In genomic region chr10:69325637-69326523, GRCh38 we compare ENCODE assay signal across 8 cellular contexts. TPM values are rescaled to one million over a fixed set of nuclear protein-coding genes. Genes with fewer than 3 reads are reported as not detected.
A peak's percentile ranks its signal among the peaks of the same experiment; 100 is the strongest.
DNase-seq lines count a peak whose midpoint lies in the region; ATAC-seq and TF ChIP-seq lines count a peak whose summit lies in the region.
"Not testable (repeated sequence)": the region's sequence is repeated elsewhere in the genome, so short reads cannot be mapped to it uniquely, and the experiment has no call there.

No MANE protein-coding gene starts in this region.

- not testable (repeated sequence) for H3K23ac ChIP-seq in mesenchymal stem cell (ENCODE audit: low read length in 2 of 2)

- not testable (repeated sequence) for H3K4ac ChIP-seq in mesenchymal stem cell (ENCODE audit: low read depth in 1 of 2, low read length in 2 of 2)

- not testable (repeated sequence) for H3K9me3 Mint-ChIP-seq in CD4-positive, alpha-beta T cell; HFFc6; activated CD4-positive, alpha-beta T cell treated with anti-CD3 and anti-CD28 coated beads for 36 hours (ENCODE audit: low read depth); MCF 10A (ENCODE audit: unreplicated experiment)

- H3K79me2 ChIP-seq in smooth muscle cell (ENCODE audit: low read depth) = peaks cover 89% of the 10 kb centered on the region

- not testable (repeated sequence) for H3K27me3 Mint-ChIP-seq in CD4-positive, alpha-beta T cell; HFFc6 (ENCODE audit: insufficient read depth); activated CD4-positive, alpha-beta T cell treated with anti-CD3 and anti-CD28 coated beads for 36 hours; MCF 10A (ENCODE audit: insufficient read depth, unreplicated experiment)

- not testable (repeated sequence) for BruUV-seq in MCF 10A (replicated peaks; lab: Mats Ljungman, UMichigan)

- H3K36me3 ChIP-seq in mesenchymal stem cell (ENCODE audit: control insufficient read depth in 1 of 2, insufficient read depth in 2 of 2, low read depth in 1 of 2, low read length in 2 of 2) = peaks cover 3 to 15% of the 10 kb centered on the region in 2 experiments
- H3K36me3 ChIP-seq in smooth muscle cell (ENCODE audit: low read depth) = not testable (repeated sequence)

- not testable (repeated sequence) for DNase-seq in CD4-positive, alpha-beta T cell; HFFc6; activated CD4-positive, alpha-beta T cell treated with anti-CD3 and anti-CD28 coated beads for 36 hours; smooth muscle cell (lab: John Stamatoyannopoulos, UW; ENCODE audit: unreplicated experiment)
- DNase-seq in NCI-H2227 treated with DMSO at 0.1 percent for 48 hours (lab: John Stamatoyannopoulos, UW) (peak; percentile 39), MCF 10A (ENCODE audit: unreplicated experiment) (peak; percentile 66), foreskin melanocyte (peak; percentile 45), mesenchymal stem cell (peak; percentile 64)

- not testable (repeated sequence) for H3K36me3 Mint-ChIP-seq in CD4-positive, alpha-beta T cell (ENCODE audit: low read depth)
- H3K36me3 Mint-ChIP-seq in HFFc6 (ENCODE audit: low read depth) (peaks cover 26% of the 10 kb centered on the region), MCF 10A (ENCODE audit: insufficient read depth, unreplicated experiment) (peaks cover 18% of the 10 kb centered on the region)
- peaks cover 37% of the 10 kb centered on the region for H3K36me3 Mint-ChIP-seq in activated CD4-positive, alpha-beta T cell treated with anti-CD3 and anti-CD28 coated beads for 36 hours (ENCODE audit: low read depth)

- POLR2A ChIA-PET in CD4-positive, alpha-beta T cell (lab: Charles Lee) = not testable (repeated sequence)
- POLR2A ChIA-PET in activated CD4-positive, alpha-beta T cell treated with anti-CD3 and anti-CD28 coated beads for 36 hours (lab: Charles Lee) = interaction anchor here (1.2 kb wide), 1 partner anchor 11 kb away, joined by 3 read pairs; no protein-coding TSS in a partner anchor
- POLR2A ChIA-PET in MCF 10A (lab: Yijun Ruan, JAX) = interaction anchor here (0.9 to 13.3 kb wide), 8 partner anchors 8 to 81 kb away, joined by 3 to 282 read pairs (median 9); no protein-coding TSS in a partner anchor

- intact Hi-C loops in CD4-positive, alpha-beta T cell (cut with DNase I, micrococcal nuclease); activated CD4-positive, alpha-beta T cell treated with anti-CD3 and anti-CD28 coated beads for 36 hours (cut with DNase I, micrococcal nuclease); MCF 10A (cut with micrococcal nuclease): not testable (repeated sequence)

- peaks cover 86% of the 10 kb centered on the region for H3K4me1 Mint-ChIP-seq in CD4-positive, alpha-beta T cell (ENCODE audit: low read depth)
- H3K4me1 Mint-ChIP-seq in HFFc6 (ENCODE audit: low read depth) (peaks cover 76% of the 10 kb centered on the region), MCF 10A (ENCODE audit: insufficient read depth, unreplicated experiment) (peaks cover 42% of the 10 kb centered on the region)
- peaks cover 78% of the 10 kb centered on the region for H3K4me1 Mint-ChIP-seq in activated CD4-positive, alpha-beta T cell treated with anti-CD3 and anti-CD28 coated beads for 36 hours

- peaks cover 12% of the 10 kb centered on the region for H3K79me1 ChIP-seq in mesenchymal stem cell (replicated peaks; ENCODE audit: low read length, poor library complexity, severe bottlenecking)

- H3K27me3 ChIP-seq in CD4-positive, alpha-beta T cell (ENCODE audit: control insufficient read depth, insufficient read depth, low read length); mesenchymal stem cell (ENCODE audit: control insufficient read depth in 1 of 2, insufficient read depth in 1 of 2, low read length in 2 of 2); smooth muscle cell (ENCODE audit: low read depth): not testable (repeated sequence)

- not testable (repeated sequence) for H2BK12ac ChIP-seq in mesenchymal stem cell (ENCODE audit: low read length in 2 of 2)

- H2BK120ac ChIP-seq in mesenchymal stem cell (ENCODE audit: low read depth, low read length) = not testable (repeated sequence)

- not testable (repeated sequence) for H2BK15ac ChIP-seq in mesenchymal stem cell (ENCODE audit: low read depth, poor library complexity, severe bottlenecking)

- peak overlapping the region; percentile 72 for H3K4me3 Mint-ChIP-seq in CD4-positive, alpha-beta T cell
- H3K4me3 Mint-ChIP-seq in HFFc6; activated CD4-positive, alpha-beta T cell treated with anti-CD3 and anti-CD28 coated beads for 36 hours: not testable (repeated sequence)
- H3K4me3 Mint-ChIP-seq in MCF 10A (ENCODE audit: unreplicated experiment) = peak overlapping the region; percentile 50

- 40% methylated on average over 18 of the region's 24 CpGs for WGBS in mesenchymal stem cell
- WGBS in smooth muscle cell (ENCODE audit: low lambda C conversion rate) = 26% methylated on average over 24 of the region's 24 CpGs

- not testable (repeated sequence) for H3K27ac ChIP-seq in CD4-positive, alpha-beta T cell (ENCODE audit: low read depth, low read length)
- H3K27ac ChIP-seq in mesenchymal stem cell (ENCODE audit: low read length, poor library complexity, severe bottlenecking) (peak overlapping the region; percentile 60), smooth muscle cell (ENCODE audit: low read depth) (peak overlapping the region; percentile 88)

- H3K18ac ChIP-seq in mesenchymal stem cell (ENCODE audit: low read depth in 1 of 2, low read length in 2 of 2) = peak overlapping the region in 1 of 2 experiments; percentile 42

- H4K20me1 ChIP-seq in smooth muscle cell (ENCODE audit: low read depth) = peaks cover 96% of the 10 kb centered on the region

- peak overlapping the region; percentile 8 for H3K4me2 ChIP-seq in mesenchymal stem cell (ENCODE audit: low read length, poor library complexity, severe bottlenecking)
- H3K4me2 ChIP-seq in smooth muscle cell = peak overlapping the region; percentile 82

- H3K9me3 ChIP-seq in CD4-positive, alpha-beta T cell (ENCODE audit: control insufficient read depth, low read length); mesenchymal stem cell (ENCODE audit: control insufficient read depth, low read length); smooth muscle cell (replicated peaks; ENCODE audit: low read depth): not testable (repeated sequence)

- ATAC-seq in CD4-positive, alpha-beta T cell (ENCODE audit: poor library complexity); activated CD4-positive, alpha-beta T cell treated with anti-CD3 and anti-CD28 coated beads for 36 hours: not testable (repeated sequence)

- not testable (repeated sequence) for H4K8ac ChIP-seq in mesenchymal stem cell (ENCODE audit: low read length)

- TF ChIP-seq CTCF in CD4-positive, alpha-beta T cell (IDR thresholded peaks at IDR 0.05); HFFc6 (IDR thresholded peaks at IDR 0.05); MCF 10A (IDR thresholded peaks at IDR 0.05; ENCODE audit: unreplicated experiment); smooth muscle cell (IDR thresholded peaks at IDR 0.05; ENCODE audit: borderline replicate concordance, insufficient read depth, poor library complexity, severe bottlenecking): not testable (repeated sequence)

- H3K4me1 ChIP-seq in mesenchymal stem cell (ENCODE audit: control insufficient read depth, insufficient read depth, low read depth, low read length) = peaks cover 21% of the 10 kb centered on the region
- H3K4me1 ChIP-seq in smooth muscle cell (ENCODE audit: low read depth) = peaks cover 30% of the 10 kb centered on the region

- H4K91ac ChIP-seq in mesenchymal stem cell (ENCODE audit: low read length) = not testable (repeated sequence)

- H2BK5ac ChIP-seq in mesenchymal stem cell (ENCODE audit: low read depth, low read length, poor library complexity, severe bottlenecking) = not testable (repeated sequence)

- peak overlapping the region; percentile 33 for H2AK5ac ChIP-seq in mesenchymal stem cell (ENCODE audit: low read length, severe bottlenecking)

- peaks cover 34% of the 10 kb centered on the region for H3F3A ChIP-seq in smooth muscle cell (ENCODE audit: low read depth)

- H3K9ac ChIP-seq in mesenchymal stem cell (ENCODE audit: low read length) (peak overlapping the region; percentile 44), smooth muscle cell (ENCODE audit: low read depth) (peak overlapping the region; percentile 59)

- H2AFZ ChIP-seq in mesenchymal stem cell (ENCODE audit: low read depth, low read length); smooth muscle cell (ENCODE audit: low read depth): not testable (repeated sequence)

- peak overlapping the region; percentile 87 for H3K27ac Mint-ChIP-seq in CD4-positive, alpha-beta T cell
- peak overlapping the region; percentile 28; the same call in 1 of the 2 replicates for H3K27ac Mint-ChIP-seq in HFFc6
- peak overlapping the region; percentile 7 for H3K27ac Mint-ChIP-seq in activated CD4-positive, alpha-beta T cell treated with anti-CD3 and anti-CD28 coated beads for 36 hours
- H3K27ac Mint-ChIP-seq in MCF 10A (ENCODE audit: low read depth, unreplicated experiment) = peak overlapping the region; percentile 86

- H3K14ac ChIP-seq in mesenchymal stem cell (ENCODE audit: low read length in 2 of 2) = not testable (repeated sequence)

- CTCF ChIA-PET in CD4-positive, alpha-beta T cell (lab: Charles Lee) = interaction anchor here (1.3 kb wide), 1 partner anchor 8 kb away, joined by 4 read pairs; no protein-coding TSS in a partner anchor
- CTCF ChIA-PET in activated CD4-positive, alpha-beta T cell treated with anti-CD3 and anti-CD28 coated beads for 36 hours (lab: Charles Lee) = interaction anchor here (0.7 to 2.4 kb wide), 3 partner anchors 7 to 494 kb away, joined by 3 to 7 read pairs (median 4); no protein-coding TSS in a partner anchor
- CTCF ChIA-PET in MCF 10A (lab: Yijun Ruan, JAX) = interaction anchor here (0.6 to 2.1 kb wide), 6 partner anchors 25 to 160 kb away, joined by 3 to 9 read pairs (median 4); no protein-coding TSS in a partner anchor

- H3K4me3 ChIP-seq in mesenchymal stem cell (ENCODE audit: insufficient read depth in 1 of 2, low read depth in 1 of 2, low read length in 2 of 2) = not testable (repeated sequence)
- peak overlapping the region; percentile 15 for H3K4me3 ChIP-seq in smooth muscle cell

RNA-seq across cellular contexts. Expression of gene HK1, which starts 47.6 kb away (rescaled TPM):
- 10 to 100 TPM; 45.6 to 48.1 TPM for total RNA-seq in CD4-positive, alpha-beta T cell
- total RNA-seq in HFFc6 (2021; fragmentation: NEBNext Ultra II Directional; extraction: Animal tissue kit (Norgen Biotek cat#: 25700)) = 100 to 1,000 TPM; 149 to 158 (median 155) TPM
- 100 to 1,000 TPM; 258 to 261 TPM for total RNA-seq in activated CD4-positive, alpha-beta T cell treated with anti-CD3 and anti-CD28 coated beads for 36 hours
- total RNA-seq in MCF 10A (2022) (126 and 134 TPM in 2 replicates), smooth muscle cell (62.7 and 67.6 TPM in 2 replicates)
- 69.5 TPM for polyA plus RNA-seq in mesenchymal stem cell (2013, experiment 1 of 2)
- polyA plus RNA-seq in mesenchymal stem cell (2013, experiment 2 of 2) = 67.5 TPM
- polyA plus RNA-seq in smooth muscle cell = 123 and 134 TPM in 2 replicates

Comparison
In these comparisons a context has a peak if more than half of its experiments do, and no peak if none do; other contexts are left out.
1. H3K27ac Mint-ChIP-seq: peak in every context shown above with its lines; median percentile 87 in CD4-positive, alpha-beta T cell; 86 in MCF 10A; 28 in HFFc6; 7 in activated CD4-positive, alpha-beta T cell treated with anti-CD3 and anti-CD28 coated beads for 36 hours.